In the genomic region with DNA sequence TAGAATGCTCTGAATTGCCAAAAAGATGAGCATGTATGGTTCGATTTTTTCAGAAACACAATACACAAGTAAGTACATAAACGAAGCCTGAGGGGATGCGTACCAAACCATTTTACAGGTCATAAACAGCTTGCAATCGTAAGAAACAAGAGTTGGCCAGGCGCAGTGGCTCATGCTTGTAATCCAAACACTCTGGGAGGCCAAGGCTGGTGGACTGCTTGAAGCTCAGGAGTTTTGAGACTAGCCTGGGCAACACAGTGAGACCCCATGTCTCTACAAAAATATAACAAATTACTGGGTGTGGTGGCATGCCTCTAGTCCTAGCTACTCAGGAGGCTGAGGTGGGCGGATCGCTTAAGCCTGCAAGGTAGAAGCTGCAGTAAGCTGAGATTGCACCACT, we compare ENCODE assay signal across 1 cellular context.
TF ChIP-seq lines count a peak whose summit lies in the region.

No MANE protein-coding gene starts in this region.

TF ChIP-seq in GM12878, 131 proteins besides CTCF, POLR2A, EP300 and RAD21:
- peak; percentile 29; the same call in 1 of the 2 replicates for TF ChIP-seq POLR2AphosphoS5 (IDR thresholded peaks at IDR 0.05; ENCODE audit: low read length)
- TF ChIP-seq ZNF24 (IDR thresholded peaks at IDR 0.05), result no peak
